In genomic region chr5:157006262-157006661, GRCh38 we compare ENCODE assay signal across 10 cellular contexts. TPM values are rescaled to one million over a fixed set of nuclear protein-coding genes. Genes with fewer than 3 reads are reported as not detected.
"Had no signal": no experiment of that assay in that cellular context is flagged by ENCODE, and none has a peak within 500 bp of the region (broad histone marks: within the 10 kb centered on the region; RNA-seq: fewer than 3 reads in every experiment).

No MANE protein-coding gene starts in this region.

- H3K9ac ChIP-seq: GM23248 had no signal

- H3K4me1 Mint-ChIP-seq: GM23338, H9 had no signal

- H3K4me3 ChIP-seq: GM23248, GM23338, HAP-1 had no signal

- H2AFZ ChIP-seq: GM23248, GM23338 had no signal

- DNase-seq: GM23248, GOT3, H7, H9, HCEC 1CT, HFFc6 had no signal

- H3K4me1 ChIP-seq: HAP-1 had no signal

- H3K27ac Mint-ChIP-seq: GM23338, H9, HFFc6 had no signal

- ATAC-seq: GM23338, HCT116 had no signal

- H3K4me3 Mint-ChIP-seq: GM23338, H9, HFFc6 had no signal

- H3K9me3 ChIP-seq: HAP-1 had no signal

- H3K36me3 ChIP-seq: HAP-1 had no signal

- H3K4me2 ChIP-seq: GM23338 had no signal

- H3K27ac ChIP-seq: GM23248 had no signal

RNA-seq across cellular contexts. Expression of gene TIMD4, which starts 43.2 kb away (rescaled TPM):
- total RNA-seq: GM23248, GM23338, H4, H7, H9, HFFc6 had no signal
- polyA plus RNA-seq: GM23248, GM23338 had no signal

RNA-seq across cellular contexts. Expression of gene HAVCR1, which starts 52.7 kb away (rescaled TPM):
- total RNA-seq: GM23248, GM23338, H7, H9, HFFc6 had no signal
- polyA plus RNA-seq: GM23248, GM23338 had no signal
